Comparison of ENCODE assay signal across 20 cellular contexts in genomic region chr7:143397710-143398530, GRCh38. TPM values are rescaled to one million over a fixed set of nuclear protein-coding genes. Genes with fewer than 3 reads are reported as not detected.
"Had no signal": no experiment of that assay in that cellular context is flagged by ENCODE, and none has a peak within 500 bp of the region (broad histone marks: within the 10 kb centered on the region; RNA-seq: fewer than 3 reads in every experiment).

No MANE protein-coding gene starts in this region.

- H3K27ac ChIP-seq: esophagus squamous epithelium, hepatocyte, pancreas, sigmoid colon had no signal

- H3K36me3 Mint-ChIP-seq: naive B cell had no signal

- H3K9me3 Mint-ChIP-seq: activated CD4-positive, alpha-beta T cell treated with anti-CD3 and anti-CD28 coated beads, Interleukin-2, amount 10 ng/mL, durations not matched to agents 24 days and 14 days; activated T-cell treated with anti-CD3 and anti-CD28 coated beads, Interleukin-2, amount 50 U/mL, for 72 hours; naive B cell had no signal

- H3K27me3 ChIP-seq: esophagus squamous epithelium, hepatocyte, pancreas, sigmoid colon, upper lobe of right lung had no signal

- H3K4me3 ChIP-seq: esophagus squamous epithelium, hepatocyte, mucosa of descending colon, pancreas, sigmoid colon, upper lobe of right lung had no signal

- H3K27ac Mint-ChIP-seq: activated CD4-positive, alpha-beta T cell treated with anti-CD3 and anti-CD28 coated beads, Interleukin-2, amount 10 ng/mL, durations not matched to agents 24 days and 14 days; activated T-cell treated with anti-CD3 and anti-CD28 coated beads, Interleukin-2, amount 50 U/mL, for 72 hours had no signal

- H3K9me3 ChIP-seq: esophagus squamous epithelium, mucosa of descending colon, pancreas, sigmoid colon, upper lobe of right lung had no signal

- H3K36me3 ChIP-seq: upper lobe of right lung had no signal

- H3K4me3 Mint-ChIP-seq: activated CD4-positive, alpha-beta T cell treated with anti-CD3 and anti-CD28 coated beads, Interleukin-2, amount 10 ng/mL, durations not matched to agents 24 days and 14 days; activated T-cell treated with anti-CD3 and anti-CD28 coated beads, Interleukin-2, amount 50 U/mL, for 72 hours; naive B cell had no signal

- DNase-seq: activated CD4-positive, alpha-beta T cell treated with anti-CD3 and anti-CD28 coated beads, Interleukin-2, amount 10 ng/mL, durations not matched to agents 24 days and 14 days; activated CD8-positive, alpha-beta memory T cell treated with anti-CD3 and anti-CD28 coated beads, Interleukin-2, amount 50 U/mL, for 4 hours; activated T-cell treated with anti-CD3 and anti-CD28 coated beads, Interleukin-2, amount 50 U/mL, for 72 hours; effector CD4-positive, alpha-beta T cell; esophagus squamous epithelium; mesenchymal stem cell; naive B cell; sigmoid colon; stimulated activated CD4-positive, alpha-beta T cell treated with anti-CD3 and anti-CD28 coated beads, Interleukin-4, amount 100 ng/mL, for 4 hours; stimulated activated naive CD4-positive, alpha-beta T cell; T1000; upper lobe of right lung had no signal

- ATAC-seq: mucosa of descending colon, pancreas, upper lobe of right lung had no signal

- H3K27me3 Mint-ChIP-seq: activated CD4-positive, alpha-beta T cell treated with anti-CD3 and anti-CD28 coated beads, Interleukin-2, amount 10 ng/mL, durations not matched to agents 24 days and 14 days had no signal

RNA-seq across cellular contexts. Expression of gene EPHA1, which starts 10.7 kb away (rescaled TPM):
- total RNA-seq: endothelial cell of umbilical vein had no signal

RNA-seq across cellular contexts. Expression of gene TAS2R60, which starts 45.3 kb away (rescaled TPM):
- total RNA-seq: activated CD4-positive, alpha-beta T cell treated with anti-CD3 and anti-CD28 coated beads, Interleukin-2, amount 10 ng/mL, durations not matched to agents 24 days and 14 days; activated T-cell treated with anti-CD3 and anti-CD28 coated beads, Interleukin-2, amount 50 U/mL, for 72 hours; bronchial epithelial cell; cerebellum; endothelial cell of umbilical vein; esophagus squamous epithelium; hepatocyte; pancreas; sigmoid colon; T-helper 1 cell treated with Interleukin-12 subunit alpha and Interleukin-12 subunit beta and Interleukin-4 antibody, amounts not matched to agents 30 ng/mL and 1 ng/mL, for 36 hours; upper lobe of right lung had no signal
- polyA plus RNA-seq: endothelial cell of umbilical vein, hepatocyte, liver, pancreas, sigmoid colon had no signal
